ENCODE assay signal across 1 cellular context in genomic region chr7:44490351-44491200, GRCh38.
TF ChIP-seq lines count a peak whose summit lies in the region.

NUDCD3 (minus strand) TSS chr7:44490658; CDS start chr7:44490600, 58 bp downstream.

TF ChIP-seq in HepG2, 621 proteins besides CTCF, POLR2A, EP300 and RAD21 (continued from another document and continues in another):
- TF ChIP-seq GMEB1 (CRISPR knock-in tag; IDR thresholded peaks at IDR 0.05; ENCODE audit: borderline replicate concordance) (peak; percentile 92), PTBP1 (IDR thresholded peaks at IDR 0.05; ENCODE audit: low read depth, low read length, poor library complexity, severe bottlenecking) (no peak), MYC (CRISPR knock-in tag; IDR thresholded peaks at IDR 0.05; ENCODE audit: borderline replicate concordance) (peak; percentile 93), ZNF792 (CRISPR knock-in tag; IDR thresholded peaks at IDR 0.05) (peak; percentile 65; the same call in 1 of the 2 replicates), ESRRA (CRISPR knock-in tag; IDR thresholded peaks at IDR 0.05; ENCODE audit: low read depth) (no peak), ZNF619 (CRISPR knock-in tag; IDR thresholded peaks at IDR 0.05) (peak; percentile 60; the same call in 1 of the 2 replicates), ZMYM3 (CRISPR knock-in tag; IDR thresholded peaks at IDR 0.05) (no peak), HMG20B (CRISPR knock-in tag; conservative IDR thresholded peaks at IDR 0.05) (peak; percentile 10; the same call in 1 of the 2 replicates), ZNF597 (CRISPR knock-in tag; IDR thresholded peaks at IDR 0.05) (no peak), ZFP90 (CRISPR knock-in tag; IDR thresholded peaks at IDR 0.05; ENCODE audit: borderline replicate concordance) (no peak; the same call in 1 of the 2 replicates), MED1 (CRISPR knock-in tag; IDR thresholded peaks at IDR 0.05) (peak; percentile 44; the same call in 1 of the 2 replicates), EHMT2 (IDR thresholded peaks at IDR 0.05; ENCODE audit: borderline replicate concordance, low read depth, low read length) (peak; percentile 95), PHF8 (CRISPR knock-in tag; IDR thresholded peaks at IDR 0.05) (peak; percentile 98), CREM (IDR thresholded peaks at IDR 0.05) (peak; percentile 80), CREM (CRISPR knock-in tag; IDR thresholded peaks at IDR 0.05) (no peak), U2AF1 (optimal IDR thresholded peaks at IDR 0.05; ENCODE audit: low read depth, low read length) (peak; percentile 84), MLXIP (CRISPR knock-in tag; IDR thresholded peaks at IDR 0.05; ENCODE audit: borderline replicate concordance) (peak; percentile 27; the same call in 1 of the 2 replicates), ZNF510 (CRISPR knock-in tag; IDR thresholded peaks at IDR 0.05; ENCODE audit: low read depth) (no peak), MYNN (CRISPR knock-in tag; IDR thresholded peaks at IDR 0.05; ENCODE audit: low read depth) (peak; percentile 48; the same call in 1 of the 2 replicates), ZNF615 (CRISPR knock-in tag; IDR thresholded peaks at IDR 0.05; ENCODE audit: borderline replicate concordance) (0 out of 2 replicates have a peak, but pooled peaks have one; percentile 53), PRDM15 (CRISPR knock-in tag; IDR thresholded peaks at IDR 0.05) (0 out of 2 replicates have a peak, but pooled peaks have one; percentile 2), TCF12 (IDR thresholded peaks at IDR 0.05) (no peak), TCF12 (CRISPR knock-in tag; IDR thresholded peaks at IDR 0.05) (peak; percentile 22; the same call in 1 of the 2 replicates), REPIN1 (CRISPR knock-in tag; IDR thresholded peaks at IDR 0.05; ENCODE audit: borderline replicate concordance, low read depth) (no peak), NR2F2 (IDR thresholded peaks at IDR 0.05; ENCODE audit: borderline replicate concordance, low read depth) (no peak; the same call in 1 of the 2 replicates), NR1H2 (CRISPR knock-in tag; IDR thresholded peaks at IDR 0.05; ENCODE audit: borderline replicate concordance, low read depth) (peak; percentile 25), ZBTB3 (CRISPR knock-in tag; IDR thresholded peaks at IDR 0.05; ENCODE audit: borderline replicate concordance, low read depth) (peak; percentile 59; the same call in 1 of the 2 replicates), FOXK2 (IDR thresholded peaks at IDR 0.05) (0 out of 2 replicates have a peak, but pooled peaks have one; percentile 33), FOXM1 (CRISPR knock-in tag; IDR thresholded peaks at IDR 0.05) (no peak), ZNF672 (CRISPR knock-in tag; IDR thresholded peaks at IDR 0.05) (no peak), HIVEP1 (CRISPR knock-in tag; IDR thresholded peaks at IDR 0.05) (peak; percentile 52; the same call in 1 of the 2 replicates), RBAK (CRISPR knock-in tag; IDR thresholded peaks at IDR 0.05) (no peak), ZNF7 (CRISPR knock-in tag; IDR thresholded peaks at IDR 0.05) (no peak; the same call in 1 of the 2 replicates), ZNF253 (CRISPR knock-in tag; IDR thresholded peaks at IDR 0.05; ENCODE audit: borderline replicate concordance) (no peak), E2F2 (CRISPR knock-in tag; IDR thresholded peaks at IDR 0.05; ENCODE audit: borderline replicate concordance) (no peak), ZNF350 (CRISPR knock-in tag; IDR thresholded peaks at IDR 0.05; ENCODE audit: borderline replicate concordance, low read depth) (peak; percentile 86; the same call in 1 of the 2 replicates), ATF7-NPFF (CRISPR knock-in tag; IDR thresholded peaks at IDR 0.05; ENCODE audit: low read depth) (peak; percentile 58; the same call in 1 of the 2 replicates), MXD1 (CRISPR knock-in tag; IDR thresholded peaks at IDR 0.05) (peak; percentile 91), ZNF746 (CRISPR knock-in tag; IDR thresholded peaks at IDR 0.05) (peak; percentile 21; the same call in 1 of the 2 replicates), ZNF546 (CRISPR knock-in tag; conservative IDR thresholded peaks at IDR 0.05) (peak; percentile 60; the same call in 1 of the 2 replicates), E2F1 (CRISPR knock-in tag; IDR thresholded peaks at IDR 0.05) (no peak; the same call in 1 of the 2 replicates), ARID3A (IDR thresholded peaks at IDR 0.05; ENCODE audit: low read depth, low read length) (peak; percentile 11; the same call in 1 of the 2 replicates), ZNF703 (CRISPR knock-in tag; IDR thresholded peaks at IDR 0.05; ENCODE audit: borderline replicate concordance) (no peak), ZNF207 (IDR thresholded peaks at IDR 0.05; ENCODE audit: borderline replicate concordance) (0 out of 2 replicates have a peak, but pooled peaks have one; percentile 27), MBNL3 (CRISPR knock-in tag; conservative IDR thresholded peaks at IDR 0.05) (peak; percentile 90; the same call in 1 of the 2 replicates), ZSCAN25 (CRISPR knock-in tag; IDR thresholded peaks at IDR 0.05) (peak; percentile 74; the same call in 1 of the 2 replicates), SAP130 (CRISPR knock-in tag; IDR thresholded peaks at IDR 0.05; ENCODE audit: low read depth) (peak; percentile 91)
